30 cellular contexts compared by ENCODE assay signal in genomic region chr4:134708616-134709015, GRCh38.
"Had no signal": no experiment of that assay in that cellular context is flagged by ENCODE, and none has a peak within 500 bp of the region (broad histone marks: within the 10 kb centered on the region; RNA-seq: fewer than 3 reads in every experiment).

No MANE protein-coding gene starts in this region.

- H3K27ac ChIP-seq: ascending aorta, pancreas, prostate gland, upper lobe of right lung, VCaP had no signal

- DNase-seq: activated CD4-positive, alpha-beta T cell treated with anti-CD3 and anti-CD28 coated beads for 4 hours; activated CD4-positive, alpha-beta T cell treated with anti-CD3 and anti-CD28 coated beads, Interleukin-2, amount 50 U/mL, for 4 hours; activated naive CD4-positive, alpha-beta T cell; activated T-cell treated with anti-CD3 and anti-CD28 coated beads for 4 hours; activated T-cell treated with anti-CD3 and anti-CD28 coated beads, Interleukin-2, amount 50 U/mL, for 72 hours; caudate nucleus; cortex of kidney; effector memory CD8-positive, alpha-beta T cell; foreskin fibroblast; head of caudate nucleus; hypothalamus; immature natural killer cell; kidney; left colon; midbrain; naive thymus-derived CD4-positive, alpha-beta T cell; nucleus accumbens; pancreas; retina; small intestine; stimulated activated CD4-positive, alpha-beta T cell treated with anti-CD3 and anti-CD28 coated beads, Interleukin-1b, Interleukin-23, amount 100 ng/mL, for 48 hours; stimulated activated CD4-positive, alpha-beta T cell treated with anti-CD3 and anti-CD28 coated beads, Interleukin-4, amount 100 ng/mL, for 4 hours; stimulated activated CD8-positive, alpha-beta memory T cell treated with anti-CD3 and anti-CD28 coated beads, Interleukin-4, amount 100 ng/mL, for 48 hours; stimulated activated naive CD8-positive, alpha-beta T cell treated with anti-CD3 and anti-CD28 coated beads, Interleukin-15, amount 100 ng/mL, for 72 hours; substantia nigra; T-helper 9 cell; upper lobe of right lung had no signal

- H3K4me1 ChIP-seq: ascending aorta, pancreas, prostate gland, upper lobe of right lung had no signal

- H3K36me3 ChIP-seq: ascending aorta, pancreas, prostate gland, upper lobe of right lung had no signal

- H3K4me3 ChIP-seq: ascending aorta, pancreas, prostate gland, upper lobe of right lung had no signal

- H3K9me3 ChIP-seq: ascending aorta, pancreas, prostate gland, upper lobe of right lung had no signal

- H3K27me3 ChIP-seq: ascending aorta, pancreas, upper lobe of right lung had no signal
